ENCODE assay signal across 1 cellular context in the genomic region with DNA sequence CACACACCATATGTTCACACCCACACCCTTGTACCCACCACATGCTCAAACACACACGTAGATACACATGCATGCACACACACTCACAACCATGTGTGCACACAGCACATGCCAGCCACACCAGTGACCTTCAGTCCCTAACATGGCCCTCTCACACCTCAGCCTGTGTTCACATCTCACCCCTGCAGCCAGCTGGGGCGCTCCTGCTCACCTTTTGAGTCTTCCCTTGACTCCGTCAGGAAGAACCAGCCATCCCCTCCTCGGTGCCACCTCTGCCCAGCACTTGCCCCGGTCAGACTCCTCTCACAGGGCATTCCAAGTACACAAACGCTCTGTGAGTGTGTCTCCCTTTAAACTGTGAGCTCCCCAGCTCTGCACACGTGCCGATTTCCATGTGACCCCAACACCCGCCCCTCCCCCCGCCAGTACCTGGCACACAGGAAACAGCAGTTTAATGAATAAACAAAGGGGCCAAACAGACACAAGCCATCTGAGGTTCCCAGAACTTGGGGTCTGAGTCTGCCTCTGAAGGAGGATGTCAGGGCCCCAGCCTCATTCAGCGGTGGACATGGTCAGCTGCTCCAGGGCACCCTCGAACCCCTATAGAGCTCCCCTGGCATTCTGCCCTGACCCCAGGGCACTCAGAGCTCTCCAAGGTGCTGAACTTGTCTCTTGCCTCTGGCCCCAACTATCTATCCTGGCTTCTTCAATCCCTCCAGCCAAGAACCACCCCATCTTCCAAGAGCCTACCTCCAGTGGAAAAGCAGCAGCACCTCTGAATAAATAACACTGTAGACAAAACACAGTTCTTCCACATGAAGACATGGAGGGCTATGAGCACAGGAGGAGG.
TF ChIP-seq lines count a peak whose summit lies in the region.

No MANE protein-coding gene starts in this region.

TF ChIP-seq in HepG2, 621 proteins besides CTCF, POLR2A, EP300 and RAD21 (continued from another document and continues in another):
- TF ChIP-seq, protein P1, sequence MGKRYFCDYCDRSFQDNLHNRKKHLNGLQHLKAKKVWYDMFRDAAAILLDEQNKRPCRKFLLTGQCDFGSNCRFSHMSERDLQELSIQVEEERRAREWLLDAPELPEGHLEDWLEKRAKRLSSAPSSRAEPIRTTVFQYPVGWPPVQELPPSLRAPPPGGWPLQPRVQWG (CRISPR knock-in tag; IDR thresholded peaks at IDR 0.05; ENCODE audit: borderline replicate concordance, low read depth), result no peak
- no peak for TF ChIP-seq RFX3 (CRISPR knock-in tag; IDR thresholded peaks at IDR 0.05)
- TF ChIP-seq, protein P2, sequence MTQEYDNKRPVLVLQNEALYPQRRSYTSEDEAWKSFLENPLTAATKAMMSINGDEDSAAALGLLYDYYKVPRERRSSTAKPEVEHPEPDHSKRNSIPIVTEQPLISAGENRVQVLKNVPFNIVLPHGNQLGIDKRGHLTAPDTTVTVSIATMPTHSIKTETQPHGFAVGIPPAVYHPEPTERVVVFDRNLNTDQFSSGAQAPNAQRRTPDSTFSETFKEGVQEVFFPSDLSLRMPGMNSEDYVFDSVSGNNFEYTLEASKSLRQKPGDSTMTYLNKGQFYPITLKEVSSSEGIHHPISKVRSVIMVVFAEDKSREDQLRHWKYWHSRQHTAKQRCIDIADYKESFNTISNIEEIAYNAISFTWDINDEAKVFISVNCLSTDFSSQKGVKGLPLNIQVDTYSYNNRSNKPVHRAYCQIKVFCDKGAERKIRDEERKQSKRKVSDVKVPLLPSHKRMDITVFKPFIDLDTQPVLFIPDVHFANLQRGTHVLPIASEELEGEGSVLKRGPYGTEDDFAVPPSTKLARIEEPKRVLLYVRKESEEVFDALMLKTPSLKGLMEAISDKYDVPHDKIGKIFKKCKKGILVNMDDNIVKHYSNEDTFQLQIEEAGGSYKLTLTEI (CRISPR knock-in tag; conservative IDR thresholded peaks at IDR 0.05), result no peak
- peak; percentile 73; the same call in 1 of the 2 replicates for TF ChIP-seq WIZ (CRISPR knock-in tag; IDR thresholded peaks at IDR 0.05)
- TF ChIP-seq, protein P3, sequence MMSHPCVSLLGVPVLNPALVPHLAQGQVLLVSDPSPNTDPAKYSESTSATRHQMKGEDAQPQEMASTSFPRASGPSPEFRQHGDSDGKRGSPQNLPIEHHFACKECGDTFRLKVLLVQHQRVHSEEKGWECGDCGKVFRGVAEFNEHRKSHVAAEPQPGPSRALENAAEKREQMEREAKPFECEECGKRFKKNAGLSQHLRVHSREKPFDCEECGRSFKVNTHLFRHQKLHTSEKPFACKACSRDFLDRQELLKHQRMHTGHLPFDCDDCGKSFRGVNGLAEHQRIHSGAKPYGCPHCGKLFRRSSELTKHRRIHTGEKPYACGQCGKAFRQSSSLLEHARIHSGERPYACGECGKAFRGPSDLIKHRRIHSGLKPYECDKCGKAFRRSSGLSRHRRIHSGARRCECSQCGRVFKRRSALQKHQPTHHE (CRISPR knock-in tag; IDR thresholded peaks at IDR 0.05; ENCODE audit: borderline replicate concordance), result no peak
- TF ChIP-seq MEIS2 (CRISPR knock-in tag; IDR thresholded peaks at IDR 0.05), result peak; percentile 83; the same call in 1 of the 2 replicates
- TF ChIP-seq SUZ12 (IDR thresholded peaks at IDR 0.05; ENCODE audit: low read depth, low read length), result no peak
- 0 out of 2 replicates have a peak, but pooled peaks have one; percentile 47 for TF ChIP-seq ARID2 (CRISPR knock-in tag; IDR thresholded peaks at IDR 0.05; ENCODE audit: borderline replicate concordance)
- TF ChIP-seq MTF2 (CRISPR knock-in tag; IDR thresholded peaks at IDR 0.05; ENCODE audit: borderline replicate concordance), result no peak
- TF ChIP-seq, protein P4, sequence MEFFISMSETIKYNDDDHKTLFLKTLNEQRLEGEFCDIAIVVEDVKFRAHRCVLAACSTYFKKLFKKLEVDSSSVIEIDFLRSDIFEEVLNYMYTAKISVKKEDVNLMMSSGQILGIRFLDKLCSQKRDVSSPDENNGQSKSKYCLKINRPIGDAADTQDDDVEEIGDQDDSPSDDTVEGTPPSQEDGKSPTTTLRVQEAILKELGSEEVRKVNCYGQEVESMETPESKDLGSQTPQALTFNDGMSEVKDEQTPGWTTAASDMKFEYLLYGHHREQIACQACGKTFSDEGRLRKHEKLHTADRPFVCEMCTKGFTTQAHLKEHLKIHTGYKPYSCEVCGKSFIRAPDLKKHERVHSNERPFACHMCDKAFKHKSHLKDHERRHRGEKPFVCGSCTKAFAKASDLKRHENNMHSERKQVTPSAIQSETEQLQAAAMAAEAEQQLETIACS (CRISPR knock-in tag; IDR thresholded peaks at IDR 0.05), result no peak
- no peak for TF ChIP-seq ATM (IDR thresholded peaks at IDR 0.05; ENCODE audit: borderline replicate concordance)
- TF ChIP-seq DNMT1 (CRISPR knock-in tag; IDR thresholded peaks at IDR 0.05), result no peak
- TF ChIP-seq SMARCC2 (IDR thresholded peaks at IDR 0.05), result no peak
- TF ChIP-seq, protein P5, sequence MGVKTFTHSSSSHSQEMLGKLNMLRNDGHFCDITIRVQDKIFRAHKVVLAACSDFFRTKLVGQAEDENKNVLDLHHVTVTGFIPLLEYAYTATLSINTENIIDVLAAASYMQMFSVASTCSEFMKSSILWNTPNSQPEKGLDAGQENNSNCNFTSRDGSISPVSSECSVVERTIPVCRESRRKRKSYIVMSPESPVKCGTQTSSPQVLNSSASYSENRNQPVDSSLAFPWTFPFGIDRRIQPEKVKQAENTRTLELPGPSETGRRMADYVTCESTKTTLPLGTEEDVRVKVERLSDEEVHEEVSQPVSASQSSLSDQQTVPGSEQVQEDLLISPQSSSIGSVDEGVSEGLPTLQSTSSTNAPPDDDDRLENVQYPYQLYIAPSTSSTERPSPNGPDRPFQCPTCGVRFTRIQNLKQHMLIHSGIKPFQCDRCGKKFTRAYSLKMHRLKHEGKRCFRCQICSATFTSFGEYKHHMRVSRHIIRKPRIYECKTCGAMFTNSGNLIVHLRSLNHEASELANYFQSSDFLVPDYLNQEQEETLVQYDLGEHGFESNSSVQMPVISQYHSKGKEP (CRISPR knock-in tag; IDR thresholded peaks at IDR 0.05), result peak; percentile 85; the same call in 1 of the 2 replicates
- TF ChIP-seq, protein P6, sequence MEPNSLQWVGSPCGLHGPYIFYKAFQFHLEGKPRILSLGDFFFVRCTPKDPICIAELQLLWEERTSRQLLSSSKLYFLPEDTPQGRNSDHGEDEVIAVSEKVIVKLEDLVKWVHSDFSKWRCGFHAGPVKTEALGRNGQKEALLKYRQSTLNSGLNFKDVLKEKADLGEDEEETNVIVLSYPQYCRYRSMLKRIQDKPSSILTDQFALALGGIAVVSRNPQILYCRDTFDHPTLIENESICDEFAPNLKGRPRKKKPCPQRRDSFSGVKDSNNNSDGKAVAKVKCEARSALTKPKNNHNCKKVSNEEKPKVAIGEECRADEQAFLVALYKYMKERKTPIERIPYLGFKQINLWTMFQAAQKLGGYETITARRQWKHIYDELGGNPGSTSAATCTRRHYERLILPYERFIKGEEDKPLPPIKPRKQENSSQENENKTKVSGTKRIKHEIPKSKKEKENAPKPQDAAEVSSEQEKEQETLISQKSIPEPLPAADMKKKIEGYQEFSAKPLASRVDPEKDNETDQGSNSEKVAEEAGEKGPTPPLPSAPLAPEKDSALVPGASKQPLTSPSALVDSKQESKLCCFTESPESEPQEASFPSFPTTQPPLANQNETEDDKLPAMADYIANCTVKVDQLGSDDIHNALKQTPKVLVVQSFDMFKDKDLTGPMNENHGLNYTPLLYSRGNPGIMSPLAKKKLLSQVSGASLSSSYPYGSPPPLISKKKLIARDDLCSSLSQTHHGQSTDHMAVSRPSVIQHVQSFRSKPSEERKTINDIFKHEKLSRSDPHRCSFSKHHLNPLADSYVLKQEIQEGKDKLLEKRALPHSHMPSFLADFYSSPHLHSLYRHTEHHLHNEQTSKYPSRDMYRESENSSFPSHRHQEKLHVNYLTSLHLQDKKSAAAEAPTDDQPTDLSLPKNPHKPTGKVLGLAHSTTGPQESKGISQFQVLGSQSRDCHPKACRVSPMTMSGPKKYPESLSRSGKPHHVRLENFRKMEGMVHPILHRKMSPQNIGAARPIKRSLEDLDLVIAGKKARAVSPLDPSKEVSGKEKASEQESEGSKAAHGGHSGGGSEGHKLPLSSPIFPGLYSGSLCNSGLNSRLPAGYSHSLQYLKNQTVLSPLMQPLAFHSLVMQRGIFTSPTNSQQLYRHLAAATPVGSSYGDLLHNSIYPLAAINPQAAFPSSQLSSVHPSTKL (CRISPR knock-in tag; IDR thresholded peaks at IDR 0.05), result peak; percentile 43; the same call in 1 of the 2 replicates
- TF ChIP-seq JARID2 (CRISPR knock-in tag; IDR thresholded peaks at IDR 0.05; ENCODE audit: insufficient replicate concordance), result no peak
- TF ChIP-seq ONECUT2 (CRISPR knock-in tag; IDR thresholded peaks at IDR 0.05), result 0 out of 2 replicates have a peak, but pooled peaks have one; percentile 10
- TF ChIP-seq CREM (IDR thresholded peaks at IDR 0.05), result no peak
- no peak for TF ChIP-seq CREM (CRISPR knock-in tag; IDR thresholded peaks at IDR 0.05)
- TF ChIP-seq MYNN (CRISPR knock-in tag; IDR thresholded peaks at IDR 0.05; ENCODE audit: low read depth), result no peak
- TF ChIP-seq, protein P7, sequence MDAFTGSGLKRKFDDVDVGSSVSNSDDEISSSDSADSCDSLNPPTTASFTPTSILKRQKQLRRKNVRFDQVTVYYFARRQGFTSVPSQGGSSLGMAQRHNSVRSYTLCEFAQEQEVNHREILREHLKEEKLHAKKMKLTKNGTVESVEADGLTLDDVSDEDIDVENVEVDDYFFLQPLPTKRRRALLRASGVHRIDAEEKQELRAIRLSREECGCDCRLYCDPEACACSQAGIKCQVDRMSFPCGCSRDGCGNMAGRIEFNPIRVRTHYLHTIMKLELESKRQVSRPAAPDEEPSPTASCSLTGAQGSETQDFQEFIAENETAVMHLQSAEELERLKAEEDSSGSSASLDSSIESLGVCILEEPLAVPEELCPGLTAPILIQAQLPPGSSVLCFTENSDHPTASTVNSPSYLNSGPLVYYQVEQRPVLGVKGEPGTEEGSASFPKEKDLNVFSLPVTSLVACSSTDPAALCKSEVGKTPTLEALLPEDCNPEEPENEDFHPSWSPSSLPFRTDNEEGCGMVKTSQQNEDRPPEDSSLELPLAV (CRISPR knock-in tag; conservative IDR thresholded peaks at IDR 0.05; ENCODE audit: low read depth), result no peak
- TF ChIP-seq ZFP36L1 (CRISPR knock-in tag; IDR thresholded peaks at IDR 0.05), result no peak
- TF ChIP-seq ZNF264 (CRISPR knock-in tag; IDR thresholded peaks at IDR 0.05), result no peak
- 0 out of 2 replicates have a peak, but pooled peaks have one; percentile 66 for TF ChIP-seq ZNF678 (CRISPR knock-in tag; IDR thresholded peaks at IDR 0.05)
- TF ChIP-seq ZNF180 (CRISPR knock-in tag; IDR thresholded peaks at IDR 0.05; ENCODE audit: borderline replicate concordance, low read depth), result no peak
- TF ChIP-seq, protein P8, sequence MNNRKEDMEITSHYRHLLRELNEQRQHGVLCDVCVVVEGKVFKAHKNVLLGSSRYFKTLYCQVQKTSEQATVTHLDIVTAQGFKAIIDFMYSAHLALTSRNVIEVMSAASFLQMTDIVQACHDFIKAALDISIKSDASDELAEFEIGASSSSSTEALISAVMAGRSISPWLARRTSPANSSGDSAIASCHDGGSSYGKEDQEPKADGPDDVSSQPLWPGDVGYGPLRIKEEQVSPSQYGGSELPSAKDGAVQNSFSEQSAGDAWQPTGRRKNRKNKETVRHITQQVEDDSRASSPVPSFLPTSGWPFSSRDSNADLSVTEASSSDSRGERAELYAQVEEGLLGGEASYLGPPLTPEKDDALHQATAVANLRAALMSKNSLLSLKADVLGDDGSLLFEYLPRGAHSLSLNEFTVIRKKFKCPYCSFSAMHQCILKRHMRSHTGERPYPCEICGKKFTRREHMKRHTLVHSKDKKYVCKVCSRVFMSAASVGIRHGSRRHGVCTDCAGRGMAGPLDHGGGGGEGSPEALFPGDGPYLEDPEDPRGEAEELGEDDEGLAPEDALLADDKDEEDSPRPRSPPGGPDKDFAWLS (CRISPR knock-in tag; IDR thresholded peaks at IDR 0.05; ENCODE audit: borderline replicate concordance), result no peak
- TF ChIP-seq, protein P9, sequence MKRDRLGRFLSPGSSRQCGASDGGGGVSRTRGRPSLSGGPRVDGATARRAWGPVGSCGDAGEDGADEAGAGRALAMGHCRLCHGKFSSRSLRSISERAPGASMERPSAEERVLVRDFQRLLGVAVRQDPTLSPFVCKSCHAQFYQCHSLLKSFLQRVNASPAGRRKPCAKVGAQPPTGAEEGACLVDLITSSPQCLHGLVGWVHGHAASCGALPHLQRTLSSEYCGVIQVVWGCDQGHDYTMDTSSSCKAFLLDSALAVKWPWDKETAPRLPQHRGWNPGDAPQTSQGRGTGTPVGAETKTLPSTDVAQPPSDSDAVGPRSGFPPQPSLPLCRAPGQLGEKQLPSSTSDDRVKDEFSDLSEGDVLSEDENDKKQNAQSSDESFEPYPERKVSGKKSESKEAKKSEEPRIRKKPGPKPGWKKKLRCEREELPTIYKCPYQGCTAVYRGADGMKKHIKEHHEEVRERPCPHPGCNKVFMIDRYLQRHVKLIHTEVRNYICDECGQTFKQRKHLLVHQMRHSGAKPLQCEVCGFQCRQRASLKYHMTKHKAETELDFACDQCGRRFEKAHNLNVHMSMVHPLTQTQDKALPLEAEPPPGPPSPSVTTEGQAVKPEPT (CRISPR knock-in tag; IDR thresholded peaks at IDR 0.05; ENCODE audit: low read depth), result 0 out of 2 replicates have a peak, but pooled peaks have one; percentile 39
- TF ChIP-seq, protein P10, sequence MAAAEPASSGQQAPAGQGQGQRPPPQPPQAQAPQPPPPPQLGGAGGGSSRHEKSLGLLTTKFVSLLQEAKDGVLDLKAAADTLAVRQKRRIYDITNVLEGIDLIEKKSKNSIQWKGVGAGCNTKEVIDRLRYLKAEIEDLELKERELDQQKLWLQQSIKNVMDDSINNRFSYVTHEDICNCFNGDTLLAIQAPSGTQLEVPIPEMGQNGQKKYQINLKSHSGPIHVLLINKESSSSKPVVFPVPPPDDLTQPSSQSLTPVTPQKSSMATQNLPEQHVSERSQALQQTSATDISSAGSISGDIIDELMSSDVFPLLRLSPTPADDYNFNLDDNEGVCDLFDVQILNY (CRISPR knock-in tag; conservative IDR thresholded peaks at IDR 0.05), result no peak
- no peak for TF ChIP-seq ZNF724P (CRISPR knock-in tag; IDR thresholded peaks at IDR 0.05; ENCODE audit: borderline replicate concordance)
- TF ChIP-seq NCOA2 (CRISPR knock-in tag; IDR thresholded peaks at IDR 0.05), result no peak
- TF ChIP-seq, protein P11, sequence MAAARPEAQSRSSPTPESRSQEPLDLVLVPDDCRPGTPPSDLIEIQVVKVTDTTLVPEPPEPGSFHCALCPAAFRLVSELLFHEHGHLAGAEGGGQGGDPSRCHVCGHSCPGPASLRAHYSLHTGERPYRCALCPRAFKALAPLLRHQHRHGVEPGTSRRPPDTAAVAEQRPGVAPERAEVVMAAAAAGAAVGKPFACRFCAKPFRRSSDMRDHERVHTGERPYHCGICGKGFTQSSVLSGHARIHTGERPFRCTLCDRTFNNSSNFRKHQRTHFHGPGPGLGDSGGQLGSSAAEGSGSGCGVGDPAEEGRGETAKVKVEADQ (CRISPR knock-in tag; IDR thresholded peaks at IDR 0.05; ENCODE audit: borderline replicate concordance), result no peak
- 0 out of 2 replicates have a peak, but pooled peaks have one; percentile 57 for TF ChIP-seq ZNF331 (CRISPR knock-in tag; IDR thresholded peaks at IDR 0.05)
- TF ChIP-seq SIX1 (CRISPR knock-in tag; IDR thresholded peaks at IDR 0.05; ENCODE audit: borderline replicate concordance), result no peak
- TF ChIP-seq, protein P12, sequence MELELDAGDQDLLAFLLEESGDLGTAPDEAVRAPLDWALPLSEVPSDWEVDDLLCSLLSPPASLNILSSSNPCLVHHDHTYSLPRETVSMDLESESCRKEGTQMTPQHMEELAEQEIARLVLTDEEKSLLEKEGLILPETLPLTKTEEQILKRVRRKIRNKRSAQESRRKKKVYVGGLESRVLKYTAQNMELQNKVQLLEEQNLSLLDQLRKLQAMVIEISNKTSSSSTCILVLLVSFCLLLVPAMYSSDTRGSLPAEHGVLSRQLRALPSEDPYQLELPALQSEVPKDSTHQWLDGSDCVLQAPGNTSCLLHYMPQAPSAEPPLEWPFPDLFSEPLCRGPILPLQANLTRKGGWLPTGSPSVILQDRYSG (CRISPR knock-in tag; IDR thresholded peaks at IDR 0.05), result peak; percentile 78; the same call in 1 of the 2 replicates
